8 cellular contexts compared by ENCODE assay signal in genomic region chr19:45179063-45179847, GRCh38.
A peak's percentile ranks its signal among the peaks of the same experiment; 100 is the strongest.
DNase-seq lines count a peak whose midpoint lies in the region; ATAC-seq and TF ChIP-seq lines count a peak whose summit lies in the region.

No MANE protein-coding gene starts in this region.

- H3K9ac ChIP-seq in NT2/D1 (ENCODE audit: insufficient read length, low read depth) (peak overlapping the region; percentile 88), iPS-15b (ENCODE audit: low read depth, low read length) (peak overlapping the region; percentile 79)

- H3K36me3 ChIP-seq in NT2/D1 (ENCODE audit: insufficient read depth, insufficient read length, low read length), result peaks cover 8% of the 10 kb centered on the region
- H3K36me3 ChIP-seq in iPS-15b (ENCODE audit: control insufficient read depth, insufficient read depth, low read length), result peaks cover 2% of the 10 kb centered on the region

- H3K9me3 ChIP-seq in NT2/D1 (ENCODE audit: insufficient read depth, low read length) (no peaks in the 10 kb centered on the region), iPS-15b (ENCODE audit: control insufficient read depth, insufficient read depth, low read length) (no peaks in the 10 kb centered on the region)

- peak overlapping the region; percentile 93 for H3K4me3 Mint-ChIP-seq in activated naive CD8-positive, alpha-beta T cell treated with anti-CD3 and anti-CD28 coated beads, Interleukin-2, amount 50 U/mL, for 24 hours

- no peaks in the 10 kb centered on the region for H3K9me3 Mint-ChIP-seq in activated naive CD8-positive, alpha-beta T cell treated with anti-CD3 and anti-CD28 coated beads, Interleukin-2, amount 50 U/mL, for 24 hours

- DNase-seq in NT2/D1 (ENCODE audit: low read depth, low spot score) (no peak), NCI-H187 (lab: John Stamatoyannopoulos, UW) (no peak), LoVo (ENCODE audit: low spot score) (no peak)
- DNase-seq in activated naive CD8-positive, alpha-beta T cell treated with anti-CD3 and anti-CD28 coated beads, Interleukin-2, amount 50 U/mL, for 24 hours, result peak; percentile 49
- DNase-seq in stimulated activated CD4-positive, alpha-beta T cell treated with anti-CD3 and anti-CD28 coated beads, Interleukin-12 subunit alpha, Interleukin-12 subunit beta, amount 100 ng/mL, for 4 hours, result peak; percentile 40

- H3K27me3 ChIP-seq in NT2/D1 (ENCODE audit: insufficient read depth, insufficient read length) (no peaks in the 10 kb centered on the region), iPS-15b (ENCODE audit: control insufficient read depth, insufficient read depth, low read length) (no peaks in the 10 kb centered on the region)

- peaks cover 16% of the 10 kb centered on the region for H3K36me3 Mint-ChIP-seq in activated naive CD8-positive, alpha-beta T cell treated with anti-CD3 and anti-CD28 coated beads, Interleukin-2, amount 50 U/mL, for 24 hours (ENCODE audit: low read depth)

- H3K4me1 ChIP-seq in NT2/D1 (ENCODE audit: insufficient read depth, insufficient read length) (peaks cover 4% of the 10 kb centered on the region), iPS-15b (ENCODE audit: control insufficient read depth, insufficient read depth, low read length) (no peaks in the 10 kb centered on the region)

- peak overlapping the region; percentile 90 for H3K4me3 ChIP-seq in GM12875 (ENCODE audit: low read depth, low read length)
- peak overlapping the region; percentile 75 for H3K4me3 ChIP-seq in NT2/D1 (ENCODE audit: insufficient read length, low read depth)
- peak overlapping the region; percentile 100 for H3K4me3 ChIP-seq in iPS-15b (ENCODE audit: low read depth, low read length)

- no peaks in the 10 kb centered on the region for H3K27me3 Mint-ChIP-seq in activated naive CD8-positive, alpha-beta T cell treated with anti-CD3 and anti-CD28 coated beads, Interleukin-2, amount 50 U/mL, for 24 hours

- H3K4me1 Mint-ChIP-seq in activated naive CD8-positive, alpha-beta T cell treated with anti-CD3 and anti-CD28 coated beads, Interleukin-2, amount 50 U/mL, for 24 hours, result peaks cover 27% of the 10 kb centered on the region

- no peak for ATAC-seq in activated naive CD8-positive, alpha-beta T cell treated with anti-CD3 and anti-CD28 coated beads, Interleukin-2, amount 50 U/mL, for 24 hours
- ATAC-seq in GM19463 (IDR thresholded peaks at IDR 0.05; ENCODE audit: unreplicated experiment), result no peak

- TF ChIP-seq CTCF in GM12875 (IDR thresholded peaks at IDR 0.05; ENCODE audit: borderline replicate concordance, insufficient read depth, low read depth, low read length), result no peak

- H3K27ac Mint-ChIP-seq in activated naive CD8-positive, alpha-beta T cell treated with anti-CD3 and anti-CD28 coated beads, Interleukin-2, amount 50 U/mL, for 24 hours, result peak overlapping the region; percentile 87

Comparison
In these comparisons a context has a peak if more than half of its experiments do, and no peak if none do; other contexts are left out.
1. DNase-seq: peak in activated naive CD8-positive, alpha-beta T cell treated with anti-CD3 and anti-CD28 coated beads, Interleukin-2, amount 50 U/mL, for 24 hours (single experiment) and stimulated activated CD4-positive, alpha-beta T cell treated with anti-CD3 and anti-CD28 coated beads, Interleukin-12 subunit alpha, Interleukin-12 subunit beta, amount 100 ng/mL, for 4 hours (single experiment); none in NT2/D1 (single experiment), NCI-H187 (0 of 2) and LoVo (single experiment).
2. Peak in every context shown above with its lines, with median percentiles within 50 percentile points of each other: H3K4me3 ChIP-seq.